Comparison of ENCODE assay signal across 26 cellular contexts in genomic region chr12:23217158-23217557, GRCh38.
DNase-seq lines count a peak whose midpoint lies in the region; ATAC-seq and TF ChIP-seq lines count a peak whose summit lies in the region.
"Had no signal": no experiment of that assay in that cellular context is flagged by ENCODE, and none has a peak within 500 bp of the region (broad histone marks: within the 10 kb centered on the region; RNA-seq: fewer than 3 reads in every experiment).

No MANE protein-coding gene starts in this region.

- H3K36me3 Mint-ChIP-seq in neural progenitor cell = no peaks in the 10 kb centered on the region
- H3K36me3 Mint-ChIP-seq: activated naive CD8-positive, alpha-beta T cell treated with anti-CD3 and anti-CD28 coated beads for 36 hours; CD4-positive, CD25-positive, alpha-beta regulatory T cell had no signal

- H3K9ac ChIP-seq in neural progenitor cell = no peak overlapping the region

- H2AFZ ChIP-seq in neural progenitor cell (replicated peaks) = peak overlapping the region; percentile 1

- H3K27me3 ChIP-seq in neural progenitor cell = no peaks in the 10 kb centered on the region
- H3K27me3 ChIP-seq: breast epithelium, sigmoid colon had no signal

- H3K4me1 Mint-ChIP-seq in neural progenitor cell = no peaks in the 10 kb centered on the region
- H3K4me1 Mint-ChIP-seq: activated B cell treated with CpG ODN at 0.5 μM for 24 hours; activated naive CD8-positive, alpha-beta T cell treated with anti-CD3 and anti-CD28 coated beads for 36 hours; CD4-positive, CD25-positive, alpha-beta regulatory T cell; stimulated activated naive CD8-positive, alpha-beta T cell treated with anti-CD3 and anti-CD28 coated beads, Interleukin-15, amount 100 ng/mL, for 72 hours had no signal

- no peaks in the 10 kb centered on the region for H3K79me2 ChIP-seq in neural progenitor cell (ENCODE audit: low read depth)

- no peaks in the 10 kb centered on the region for H3K27me3 Mint-ChIP-seq in neural progenitor cell (ENCODE audit: insufficient read depth, low read depth)
- H3K27me3 Mint-ChIP-seq: activated B cell treated with CpG ODN at 0.5 μM for 24 hours; activated T-cell treated with anti-CD3 and anti-CD28 coated beads, Interleukin-2, amount 50 U/mL, for 24 hours; CD4-positive, CD25-positive, alpha-beta regulatory T cell; stimulated activated naive CD8-positive, alpha-beta T cell treated with anti-CD3 and anti-CD28 coated beads, Interleukin-15, amount 100 ng/mL, for 72 hours had no signal

- H3K27ac Mint-ChIP-seq in neural progenitor cell = no peak overlapping the region
- H3K27ac Mint-ChIP-seq: activated B cell treated with CpG ODN at 0.5 μM for 24 hours; activated naive CD8-positive, alpha-beta T cell treated with anti-CD3 and anti-CD28 coated beads for 36 hours; activated T-cell treated with anti-CD3 and anti-CD28 coated beads, Interleukin-2, amount 50 U/mL, for 24 hours; CD4-positive, CD25-positive, alpha-beta regulatory T cell; stimulated activated naive CD8-positive, alpha-beta T cell treated with anti-CD3 and anti-CD28 coated beads, Interleukin-15, amount 100 ng/mL, for 72 hours had no signal

- no peak overlapping the region for H3K4me2 ChIP-seq in neural progenitor cell

- H3K4me3 ChIP-seq in epithelial cell of esophagus (ENCODE audit: low read length) (no peak overlapping the region), neural progenitor cell (no peak overlapping the region)
- H3K4me3 ChIP-seq: breast epithelium, sigmoid colon, thoracic aorta had no signal

- no peaks in the 10 kb centered on the region for H4K20me1 ChIP-seq in neural progenitor cell (ENCODE audit: low read depth)

- TF ChIP-seq CTCF in epithelial cell of esophagus (IDR thresholded peaks at IDR 0.05; ENCODE audit: insufficient read depth, low read depth, low read length, missing control alignments) (no peak), neural progenitor cell (IDR thresholded peaks at IDR 0.05) (no peak)

- no peak for ATAC-seq in GM21526 (IDR thresholded peaks at IDR 0.05; ENCODE audit: low FRiP score, unreplicated experiment)
- ATAC-seq: HCT116; stimulated activated naive CD8-positive, alpha-beta T cell treated with anti-CD3 and anti-CD28 coated beads, Interleukin-15, amount 100 ng/mL, for 72 hours had no signal

- H3K4me3 Mint-ChIP-seq in neural progenitor cell = no peak overlapping the region
- H3K4me3 Mint-ChIP-seq: activated B cell treated with CpG ODN at 0.5 μM for 24 hours; activated naive CD8-positive, alpha-beta T cell treated with anti-CD3 and anti-CD28 coated beads for 36 hours; activated T-cell treated with anti-CD3 and anti-CD28 coated beads, Interleukin-2, amount 50 U/mL, for 24 hours; CD4-positive, CD25-positive, alpha-beta regulatory T cell; stimulated activated naive CD8-positive, alpha-beta T cell treated with anti-CD3 and anti-CD28 coated beads, Interleukin-15, amount 100 ng/mL, for 72 hours had no signal

- no peaks in the 10 kb centered on the region for H3K36me3 ChIP-seq in neural progenitor cell
- H3K36me3 ChIP-seq: breast epithelium, sigmoid colon, thoracic aorta had no signal

- peaks cover 6% of the 10 kb centered on the region for H3K4me1 ChIP-seq in neural progenitor cell
- H3K4me1 ChIP-seq: breast epithelium, sigmoid colon had no signal

- H3K27ac ChIP-seq in neural progenitor cell = no peak overlapping the region
- H3K27ac ChIP-seq: breast epithelium, sigmoid colon, thoracic aorta had no signal

- in situ Hi-C loops in ACHN (cut with HindIII; ENCODE audit: low pct_ligation_motif_present, low pct_unique_long_range_greater_than_20kb, low sequenced_read_pairs) = no loop called here

- H3F3A ChIP-seq in neural progenitor cell (ENCODE audit: low read depth) = no peaks in the 10 kb centered on the region

- no peaks in the 10 kb centered on the region for H3K9me3 ChIP-seq in neural progenitor cell (ENCODE audit: low read depth)

- peak; percentile 46 for DNase-seq in DMS53 (lab: John Stamatoyannopoulos, UW)
- no peak for DNase-seq in DMS53 treated with DMSO at 0.1 percent for 48 hours (lab: John Stamatoyannopoulos, UW; ENCODE audit: unreplicated experiment)
- peak; percentile 58 for DNase-seq in OCI-M1 (lab: John Stamatoyannopoulos, UW)
- peak; percentile 26 for DNase-seq in epithelial cell of esophagus (ENCODE audit: low read depth)
- DNase-seq in neural progenitor cell (ENCODE audit: low spot score) = no peak
- DNase-seq in ACHN = no peak
- DNase-seq in SW480 (ENCODE audit: low spot score) = no peak
- DNase-seq: activated B cell treated with CpG ODN at 0.5 μM for 24 hours; activated gamma-delta T cell; activated naive CD8-positive, alpha-beta T cell treated with anti-CD3 and anti-CD28 coated beads for 36 hours; activated T-cell treated with anti-CD3 and anti-CD28 coated beads, Interleukin-2, amount 50 U/mL, for 24 hours; anterior cingulate cortex; CD4-positive, CD25-positive, alpha-beta regulatory T cell; effector CD4-positive, alpha-beta T cell; erythroblast; NCI-H1694; posterior cingulate gyrus; SIG-M5; sigmoid colon; stimulated activated CD4-positive, alpha-beta T cell treated with anti-CD3 and anti-CD28 coated beads, Interleukin-12 subunit alpha, Interleukin-12 subunit beta, amount 100 ng/mL, for 4 hours; stimulated activated CD4-positive, alpha-beta T cell treated with anti-CD3 and anti-CD28 coated beads, Interleukin-2, amount 100 ng/mL, for 48 hours; stimulated activated naive CD8-positive, alpha-beta T cell treated with anti-CD3 and anti-CD28 coated beads, Interleukin-15, amount 100 ng/mL, for 72 hours had no signal

- H3K9me3 Mint-ChIP-seq in neural progenitor cell = peaks cover 6% of the 10 kb centered on the region

Comparison
In these comparisons a context has a peak if more than half of its experiments do, and no peak if none do; other contexts are left out.
1. DNase-seq: peak in DMS53 (single experiment), OCI-M1 (single experiment) and epithelial cell of esophagus (single experiment); none in DMS53 treated with DMSO at 0.1 percent for 48 hours (single experiment), neural progenitor cell (single experiment), ACHN (single experiment) and SW480 (single experiment).